ENCODE assay signal across 13 cellular contexts in genomic region chr10:123808873-123809272, GRCh38.
DNase-seq lines count a peak whose midpoint lies in the region; TF ChIP-seq lines count a peak whose summit lies in the region.
"Had no signal": no experiment of that assay in that cellular context is flagged by ENCODE, and none has a peak within 500 bp of the region (broad histone marks: within the 10 kb centered on the region; RNA-seq: fewer than 3 reads in every experiment).

No MANE protein-coding gene starts in this region.

- H2AK5ac ChIP-seq in mesenchymal stem cell (ENCODE audit: low read length, severe bottlenecking): no peak overlapping the region

- 54% methylated on average over 5 of the region's 5 CpGs for WGBS in mesenchymal stem cell
- WGBS in hepatocyte (ENCODE audit: low lambda C conversion rate, missing lambda C conversion rate): 65% methylated on average over 5 of the region's 5 CpGs

- H2BK12ac ChIP-seq in mesenchymal stem cell (ENCODE audit: low read length in 2 of 2): no peak overlapping the region

- H3K4me3 ChIP-seq in mesenchymal stem cell (ENCODE audit: insufficient read depth in 1 of 2, low read depth in 1 of 2, low read length in 2 of 2) (no peak overlapping the region), hepatocyte (no peak overlapping the region)

- H3K4me2 ChIP-seq in mesenchymal stem cell (ENCODE audit: low read length, poor library complexity, severe bottlenecking): no peak overlapping the region
- no peak overlapping the region for H3K4me2 ChIP-seq in hepatocyte

- no peak overlapping the region for H3K14ac ChIP-seq in mesenchymal stem cell (ENCODE audit: low read length in 2 of 2)

- no peak overlapping the region for H4K91ac ChIP-seq in mesenchymal stem cell (ENCODE audit: low read length)

- H4K8ac ChIP-seq in mesenchymal stem cell (ENCODE audit: low read length): no peak overlapping the region

- no peak overlapping the region for H3K23ac ChIP-seq in mesenchymal stem cell (ENCODE audit: low read length in 2 of 2)

- H3K9me2 ChIP-seq in hepatocyte (replicated peaks; ENCODE audit: insufficient read depth): no peaks in the 10 kb centered on the region

- no peak overlapping the region for H3K4ac ChIP-seq in mesenchymal stem cell (ENCODE audit: low read depth in 1 of 2, low read length in 2 of 2)

- H3K27ac ChIP-seq in mesenchymal stem cell (ENCODE audit: low read length, poor library complexity, severe bottlenecking) (no peak overlapping the region), hepatocyte (no peak overlapping the region)
- H3K27ac ChIP-seq: VCaP had no signal

- H3K27me3 ChIP-seq in mesenchymal stem cell (ENCODE audit: control insufficient read depth in 1 of 2, insufficient read depth in 1 of 2, low read length in 2 of 2): no peaks in the 10 kb centered on the region
- H3K27me3 ChIP-seq in hepatocyte: peaks cover 5% of the 10 kb centered on the region

- no peak for TF ChIP-seq CTCF in hepatocyte (IDR thresholded peaks at IDR 0.05; ENCODE audit: poor library complexity)

- no peaks in the 10 kb centered on the region for H3K79me1 ChIP-seq in mesenchymal stem cell (replicated peaks; ENCODE audit: low read length, poor library complexity, severe bottlenecking)

- H2BK15ac ChIP-seq in mesenchymal stem cell (ENCODE audit: low read depth, poor library complexity, severe bottlenecking): no peak overlapping the region

- H4K20me1 ChIP-seq in hepatocyte (ENCODE audit: insufficient read depth, poor library complexity, severe bottlenecking): no peaks in the 10 kb centered on the region

- H2AFZ ChIP-seq in mesenchymal stem cell (ENCODE audit: low read depth, low read length) (no peak overlapping the region), hepatocyte (no peak overlapping the region)

- no peak overlapping the region for H2BK5ac ChIP-seq in mesenchymal stem cell (ENCODE audit: low read depth, low read length, poor library complexity, severe bottlenecking)

- H3K36me3 ChIP-seq in mesenchymal stem cell (ENCODE audit: control insufficient read depth in 1 of 2, insufficient read depth in 2 of 2, low read depth in 1 of 2, low read length in 2 of 2): no peaks in the 10 kb centered on the region
- H3K36me3 ChIP-seq in hepatocyte (replicated peaks; ENCODE audit: insufficient read depth, low read depth): no peaks in the 10 kb centered on the region

- H3K4me1 ChIP-seq in mesenchymal stem cell (ENCODE audit: control insufficient read depth, insufficient read depth, low read depth, low read length): no peaks in the 10 kb centered on the region
- no peaks in the 10 kb centered on the region for H3K4me1 ChIP-seq in hepatocyte (ENCODE audit: insufficient read depth)

- peak overlapping the region; percentile 30 for H3K9ac ChIP-seq in mesenchymal stem cell (ENCODE audit: low read length)

- H2BK120ac ChIP-seq in mesenchymal stem cell (ENCODE audit: low read depth, low read length): no peak overlapping the region

- H3K18ac ChIP-seq in mesenchymal stem cell (ENCODE audit: low read depth in 1 of 2, low read length in 2 of 2): no peak overlapping the region

- no peaks in the 10 kb centered on the region for H3K79me2 ChIP-seq in hepatocyte

- DNase-seq in CMK (ENCODE audit: low read depth) (peak; percentile 18), NCI-H226 (peak; percentile 50), dermis microvascular lymphatic vessel endothelial cell (ENCODE audit: low read depth in 2 of 2) (peak; percentile 82 to 97), mesenchymal stem cell (peak; percentile 30), hepatocyte (ENCODE audit: low spot score) (no peak), kidney glomerular epithelial cell (lab: John Stamatoyannopoulos, UW) (no peak), RPMI8226 (no peak), DMS53 treated with DMSO at 0.1 percent for 48 hours (lab: John Stamatoyannopoulos, UW; ENCODE audit: unreplicated experiment) (no peak)
- DNase-seq: effector CD8-positive, alpha-beta T cell; NCI-H2029; nucleus accumbens; OCI-M1 had no signal

- no peaks in the 10 kb centered on the region for H3K9me3 ChIP-seq in mesenchymal stem cell (ENCODE audit: control insufficient read depth, low read length)
- H3K9me3 ChIP-seq in hepatocyte (ENCODE audit: low read depth): no peaks in the 10 kb centered on the region

Comparison
In these comparisons a context has a peak if more than half of its experiments do, and no peak if none do; other contexts are left out.
1. DNase-seq: peak in CMK (single experiment), NCI-H226 (single experiment), dermis microvascular lymphatic vessel endothelial cell (2 of 2) and mesenchymal stem cell (single experiment); none in hepatocyte (single experiment), kidney glomerular epithelial cell (single experiment), RPMI8226 (single experiment) and DMS53 treated with DMSO at 0.1 percent for 48 hours (single experiment).